1 cellular context compared by ENCODE assay signal in genomic region chr9:37784640-37785483, GRCh38.
TF ChIP-seq lines count a peak whose summit lies in the region.

Gene EXOSC3 (minus strand): TSS chr9:37785064. CDS start chr9:37785044, 20 bp downstream.

TF ChIP-seq in HepG2, 621 proteins besides CTCF, POLR2A, EP300 and RAD21 (continued from another document and continues in another):
- peak; percentile 81 for TF ChIP-seq GMEB1 (CRISPR knock-in tag; IDR thresholded peaks at IDR 0.05; ENCODE audit: borderline replicate concordance)
- TF ChIP-seq HNF1A (IDR thresholded peaks at IDR 0.05; ENCODE audit: low read depth) = no peak
- peak; percentile 22; the same call in 1 of the 2 replicates for TF ChIP-seq HNF1A (CRISPR knock-in tag; IDR thresholded peaks at IDR 0.05; ENCODE audit: borderline replicate concordance)
- TF ChIP-seq POGZ (CRISPR knock-in tag; IDR thresholded peaks at IDR 0.05) = peak; percentile 76
- 0 out of 2 replicates have a peak, but pooled peaks have one; percentile 55 for TF ChIP-seq KDM5B (CRISPR knock-in tag; IDR thresholded peaks at IDR 0.05; ENCODE audit: borderline replicate concordance)
- no peak for TF ChIP-seq ZNF256 (CRISPR knock-in tag; conservative IDR thresholded peaks at IDR 0.05)
- peak; percentile 87 for TF ChIP-seq SP2 (CRISPR knock-in tag; IDR thresholded peaks at IDR 0.05)
- TF ChIP-seq ZNF597 (CRISPR knock-in tag; IDR thresholded peaks at IDR 0.05) = no peak
- TF ChIP-seq ZNF207 (IDR thresholded peaks at IDR 0.05; ENCODE audit: borderline replicate concordance) = no peak
- TF ChIP-seq MIER2 (CRISPR knock-in tag; IDR thresholded peaks at IDR 0.05) = peak; percentile 93
- no peak for TF ChIP-seq ARNT (IDR thresholded peaks at IDR 0.05)
- TF ChIP-seq ZNF354B (CRISPR knock-in tag; IDR thresholded peaks at IDR 0.05) = no peak
- peak; percentile 56 for TF ChIP-seq RBM39 (IDR thresholded peaks at IDR 0.05; ENCODE audit: low read depth, low read length, poor library complexity, severe bottlenecking)
- peak; percentile 43 for TF ChIP-seq KLF11 (CRISPR knock-in tag; IDR thresholded peaks at IDR 0.05)
- TF ChIP-seq YEATS2 (CRISPR knock-in tag; IDR thresholded peaks at IDR 0.05; ENCODE audit: borderline replicate concordance) = peak; percentile 95
- TF ChIP-seq ZNF292 (CRISPR knock-in tag; IDR thresholded peaks at IDR 0.05; ENCODE audit: borderline replicate concordance, low read depth) = no peak
- TF ChIP-seq NFATC3 (CRISPR knock-in tag; IDR thresholded peaks at IDR 0.05) = no peak
- TF ChIP-seq BRCA1 (CRISPR knock-in tag; IDR thresholded peaks at IDR 0.05) = peak; percentile 62; the same call in 1 of the 2 replicates
- TF ChIP-seq STAG1 (CRISPR knock-in tag; IDR thresholded peaks at IDR 0.05) = peak; percentile 30; the same call in 1 of the 2 replicates
- TF ChIP-seq AHR (CRISPR knock-in tag; IDR thresholded peaks at IDR 0.05) = peak; percentile 72; the same call in 1 of the 2 replicates
- no peak for TF ChIP-seq NR2F6 (IDR thresholded peaks at IDR 0.05)
- no peak for TF ChIP-seq NR2F6 (CRISPR knock-in tag; IDR thresholded peaks at IDR 0.05)
- no peak for TF ChIP-seq GRHL1 (CRISPR knock-in tag; conservative IDR thresholded peaks at IDR 0.05)
- TF ChIP-seq NRL (CRISPR knock-in tag; IDR thresholded peaks at IDR 0.05; ENCODE audit: borderline replicate concordance) = peak; percentile 88
- TF ChIP-seq ZNF33B (CRISPR knock-in tag; IDR thresholded peaks at IDR 0.05) = peak; percentile 89; the same call in 1 of the 2 replicates
- no peak for TF ChIP-seq THYN1 (CRISPR knock-in tag; IDR thresholded peaks at IDR 0.05; ENCODE audit: borderline replicate concordance, low read depth)
- no peak; the same call in 1 of the 2 replicates for TF ChIP-seq ZMYM3 (CRISPR knock-in tag; IDR thresholded peaks at IDR 0.05)
- no peak for TF ChIP-seq PCBP2 (optimal IDR thresholded peaks at IDR 0.05; ENCODE audit: low read depth, low read length, poor library complexity, severe bottlenecking)
- TF ChIP-seq ZNF496 (CRISPR knock-in tag; IDR thresholded peaks at IDR 0.05; ENCODE audit: insufficient replicate concordance) = no peak
- no peak for TF ChIP-seq CBX1 (IDR thresholded peaks at IDR 0.05; ENCODE audit: low read depth)
- TF ChIP-seq MTA3 (CRISPR knock-in tag; IDR thresholded peaks at IDR 0.05) = no peak
- no peak for TF ChIP-seq TEAD2 (CRISPR knock-in tag; IDR thresholded peaks at IDR 0.05)
- TF ChIP-seq KDM1A (CRISPR knock-in tag; IDR thresholded peaks at IDR 0.05) = no peak
- no peak for TF ChIP-seq ZNF430 (CRISPR knock-in tag; IDR thresholded peaks at IDR 0.05)
- no peak; the same call in 1 of the 2 replicates for TF ChIP-seq ZNF33A (CRISPR knock-in tag; IDR thresholded peaks at IDR 0.05; ENCODE audit: borderline replicate concordance)
- peak; percentile 95 for TF ChIP-seq ZNF784 (CRISPR knock-in tag; IDR thresholded peaks at IDR 0.05; ENCODE audit: borderline replicate concordance)
- peak; percentile 97 for TF ChIP-seq TAF1 (CRISPR knock-in tag; IDR thresholded peaks at IDR 0.05)
- 0 out of 2 replicates have a peak, but pooled peaks have one; percentile 71 for TF ChIP-seq ZNF674 (CRISPR knock-in tag; IDR thresholded peaks at IDR 0.05; ENCODE audit: low read depth)
- no peak for TF ChIP-seq POLR2AphosphoS2 (IDR thresholded peaks at IDR 0.05; ENCODE audit: low read depth, low read length)
- TF ChIP-seq SMAD9 (CRISPR knock-in tag; IDR thresholded peaks at IDR 0.05) = no peak; the same call in 1 of the 2 replicates
- TF ChIP-seq HOXD1 (CRISPR knock-in tag; IDR thresholded peaks at IDR 0.05) = no peak
- peak; percentile 96 for TF ChIP-seq BCL3 (CRISPR knock-in tag; IDR thresholded peaks at IDR 0.05)
- peak; percentile 43; the same call in 1 of the 2 replicates for TF ChIP-seq SMAD3 (CRISPR knock-in tag; IDR thresholded peaks at IDR 0.05)
- no peak for TF ChIP-seq NCOR1 (IDR thresholded peaks at IDR 0.05; ENCODE audit: borderline replicate concordance, low read length)
- TF ChIP-seq RFX3 (CRISPR knock-in tag; IDR thresholded peaks at IDR 0.05) = no peak; the same call in 1 of the 2 replicates
- peak; percentile 80 for TF ChIP-seq CHD2 (IDR thresholded peaks at IDR 0.05; ENCODE audit: low read depth, low read length)
- peak; percentile 61; the same call in 1 of the 2 replicates for TF ChIP-seq ZBTB1 (CRISPR knock-in tag; IDR thresholded peaks at IDR 0.05; ENCODE audit: borderline replicate concordance)
- TF ChIP-seq PTBP1 (IDR thresholded peaks at IDR 0.05; ENCODE audit: low read depth, low read length, poor library complexity, severe bottlenecking) = no peak
- TF ChIP-seq RAD51 (IDR thresholded peaks at IDR 0.05; ENCODE audit: borderline replicate concordance) = no peak
- no peak; the same call in 1 of the 2 replicates for TF ChIP-seq ZFP82 (CRISPR knock-in tag; IDR thresholded peaks at IDR 0.05; ENCODE audit: borderline replicate concordance)
- TF ChIP-seq CEBPB (IDR thresholded peaks at IDR 0.05; ENCODE audit: borderline replicate concordance, low read depth, low read length) = no peak
- TF ChIP-seq SMARCC2 (IDR thresholded peaks at IDR 0.05) = no peak
- peak; percentile 31; the same call in 1 of the 2 replicates for TF ChIP-seq ZNF816 (CRISPR knock-in tag; IDR thresholded peaks at IDR 0.05; ENCODE audit: borderline replicate concordance)
- TF ChIP-seq FOXA1 (IDR thresholded peaks at IDR 0.05) = no peak
- TF ChIP-seq FOXA1 (CRISPR knock-in tag; IDR thresholded peaks at IDR 0.05) = peak; percentile 26; the same call in 1 of the 2 replicates
- no peak for TF ChIP-seq ZBTB26 (CRISPR knock-in tag; IDR thresholded peaks at IDR 0.05; ENCODE audit: borderline replicate concordance)
- TF ChIP-seq ZNF563 (CRISPR knock-in tag; IDR thresholded peaks at IDR 0.05) = peak; percentile 81
- TF ChIP-seq DMAP1 (CRISPR knock-in tag; IDR thresholded peaks at IDR 0.05) = peak; percentile 95
- 0 out of 2 replicates have a peak, but pooled peaks have one; percentile 55 for TF ChIP-seq ZNF414 (CRISPR knock-in tag; IDR thresholded peaks at IDR 0.05)
- TF ChIP-seq HDAC2 (CRISPR knock-in tag; IDR thresholded peaks at IDR 0.05) = peak; percentile 72
- TF ChIP-seq PCBP1 (IDR thresholded peaks at IDR 0.05; ENCODE audit: borderline replicate concordance, low read depth, low read length) = peak; percentile 42; the same call in 1 of the 2 replicates
- no peak for TF ChIP-seq PAF1 (CRISPR knock-in tag; IDR thresholded peaks at IDR 0.05)
